Comparison of ENCODE assay signal across 8 cellular contexts in the genomic region with DNA sequence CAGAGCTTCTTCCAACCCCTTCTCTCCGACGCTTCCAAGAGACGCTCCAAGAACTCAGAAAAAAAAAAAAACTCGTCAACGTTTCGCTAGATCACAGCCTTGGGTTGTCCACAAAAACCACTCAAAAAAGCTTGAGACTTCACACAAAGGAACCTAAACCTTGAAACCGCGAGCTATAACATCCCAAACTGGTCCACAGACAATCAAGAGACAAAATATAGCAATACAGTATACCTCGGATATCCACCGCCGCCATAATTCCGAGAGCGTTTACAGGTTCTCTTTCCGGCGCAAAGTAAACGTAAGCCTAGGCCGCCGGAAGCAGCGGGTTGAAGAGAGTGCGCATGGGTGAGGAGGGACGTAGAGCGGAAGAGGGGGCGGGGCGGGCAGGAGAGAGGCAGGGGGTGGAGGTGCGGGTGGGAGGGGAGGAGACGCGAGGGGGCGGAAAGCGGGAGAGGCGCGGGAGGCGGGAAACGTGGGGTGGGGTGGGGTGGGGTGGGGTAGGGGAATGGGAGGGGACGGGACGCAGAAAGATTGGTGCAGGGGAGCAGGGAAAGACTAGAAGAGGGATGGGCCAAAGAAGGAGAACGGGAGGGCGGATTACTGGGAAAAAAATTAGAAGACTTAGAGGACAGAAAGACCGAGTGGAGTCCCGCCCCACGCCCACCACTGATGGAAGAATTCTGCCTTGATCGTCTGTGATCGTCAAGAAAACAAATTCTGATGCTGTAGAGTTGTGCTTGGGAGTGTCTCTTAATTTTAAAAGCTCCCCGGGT. TPM values are rescaled to one million over a fixed set of nuclear protein-coding genes. Genes with fewer than 3 reads are reported as not detected.
A peak's percentile ranks its signal among the peaks of the same experiment; 100 is the strongest.
DNase-seq lines count a peak whose midpoint lies in the region; ATAC-seq, FAIRE-seq and TF ChIP-seq lines count a peak whose summit lies in the region.

Gene MED6 (minus strand): TSS at position 274 of the 776 bp plus-strand sequence. CDS start 18 bp downstream, at position 256.

- H3K36me3 ChIP-seq in esophagus squamous epithelium = peaks cover 0 to 19% (median 0%) of the 10 kb centered on the region in 3 donors
- H3K36me3 ChIP-seq in muscle layer of duodenum (ENCODE audit: control insufficient read depth in 1 of 2, insufficient read depth in 2 of 2, low read length in 2 of 2) = peaks cover 9 to 14% of the 10 kb centered on the region in 2 donors

- H3K27ac ChIP-seq in esophagus squamous epithelium = peak within 1 kb of the TSS; percentile 69 to 88 (median 84)
- peak within 1 kb of the TSS; percentile 85 for H3K27ac ChIP-seq in muscle layer of duodenum (ENCODE audit: low read length)

- intact Hi-C loops in esophagus squamous epithelium (cut with DNase I) = no loop called here

- no peak for FAIRE-seq in RCC 7860 (lab: Jason Lieb, UNC)

- H3K27me3 ChIP-seq in esophagus squamous epithelium (peaks cover 0 to 4% (median 0%) of the 10 kb centered on the region in 4 donors), muscle layer of duodenum (ENCODE audit: low read depth, low read length) (no peaks in the 10 kb centered on the region)

- H3K9me3 ChIP-seq in esophagus squamous epithelium (no peaks in the 10 kb centered on the region), muscle layer of duodenum (ENCODE audit: control insufficient read depth in 1 of 2, low read length in 2 of 2) (no peaks in the 10 kb centered on the region)

- H3K4me1 ChIP-seq in esophagus squamous epithelium (peaks cover 4 to 27% (median 11%) of the 10 kb centered on the region in 3 donors), muscle layer of duodenum (ENCODE audit: control insufficient read depth in 1 of 2, insufficient read depth in 2 of 2, low read length in 2 of 2) (peaks cover 0 to 12% of the 10 kb centered on the region in 2 donors)

- TF ChIP-seq POLR2A in esophagus squamous epithelium (IDR thresholded peaks at IDR 0.05) = peak in 1 of 4 donors; percentile 18

- H3K4me3 ChIP-seq in esophagus squamous epithelium = peak within 1 kb of the TSS; percentile 62 to 94 (median 74)
- H3K4me3 ChIP-seq in muscle layer of duodenum (ENCODE audit: low read depth in 1 of 2, low read length in 2 of 2) = peak within 1 kb of the TSS; percentile 91 to 99

- peak; percentile 91 for ATAC-seq in GM21723 (IDR thresholded peaks at IDR 0.05; ENCODE audit: unreplicated experiment)

- DNase-seq in DMS153 (lab: John Stamatoyannopoulos, UW) (peak; percentile 84), Kasumi-1 (lab: John Stamatoyannopoulos, UW) (peak; percentile 95 to 96), RCC 7860 (ENCODE audit: low spot score) (peak; percentile 66), esophagus squamous epithelium (lab: John Stamatoyannopoulos, UW) (peak; percentile 72)
- peak; percentile 89 to 90 for DNase-seq in activated T-cell treated with anti-CD3 and anti-CD28 coated beads, Interleukin-2, amount 50 U/mL, for 48 hours
- peak; percentile 75 to 79 for DNase-seq in stimulated activated CD8-positive, alpha-beta memory T cell treated with anti-CD3 and anti-CD28 coated beads, Interleukin-7, amount 100 ng/mL, for 1 hour (ENCODE audit: low read depth in 2 of 2)

- 1% methylated on average over 39 to 43 of the region's 43 CpGs for WGBS in esophagus squamous epithelium, 2 donors

- no peak for TF ChIP-seq CTCF in esophagus squamous epithelium (IDR thresholded peaks at IDR 0.05)

RNA-seq across cellular contexts. Expression of gene MED6, which starts in this region (rescaled TPM):
- total RNA-seq in esophagus squamous epithelium = 10 to 100 TPM; 19.1 to 37.1 (median 30.2) TPM

Comparison
In these comparisons a context has a peak if more than half of its experiments do, and no peak if none do; other contexts are left out.
1. Peak in every context shown above with its lines: DNase-seq, ATAC-seq, H3K4me3 ChIP-seq and H3K27ac ChIP-seq.